11 cellular contexts compared by ENCODE assay signal in genomic region chr7:80721880-80722595, GRCh38.
DNase-seq lines count a peak whose midpoint lies in the region; FAIRE-seq and TF ChIP-seq lines count a peak whose summit lies in the region.
"Had no signal": no experiment of that assay in that cellular context is flagged by ENCODE, and none has a peak within 500 bp of the region (broad histone marks: within the 10 kb centered on the region; RNA-seq: fewer than 3 reads in every experiment).

No MANE protein-coding gene starts in this region.

- CTCF ChIA-PET in mammary epithelial cell (lab: Charles Lee; ENCODE audit: low non-redundant PET), result no interaction called here
- CTCF ChIA-PET in activated CD4-positive, alpha-beta memory T cell treated with anti-CD3 and anti-CD28 coated beads, Interleukin-2, amount 10 ng/mL, durations not matched to agents 7 days and 5 days (lab: Charles Lee), result no interaction called here

- H3K4me3 Mint-ChIP-seq in activated CD4-positive, alpha-beta memory T cell treated with anti-CD3 and anti-CD28 coated beads, Interleukin-2, amount 10 ng/mL, durations not matched to agents 7 days and 5 days, result no peak overlapping the region
- H3K4me3 Mint-ChIP-seq: naive B cell had no signal

- H3K4me1 Mint-ChIP-seq in activated CD4-positive, alpha-beta memory T cell treated with anti-CD3 and anti-CD28 coated beads, Interleukin-2, amount 10 ng/mL, durations not matched to agents 7 days and 5 days, result no peaks in the 10 kb centered on the region
- H3K4me1 Mint-ChIP-seq: naive B cell had no signal

- peak; percentile 81 for FAIRE-seq in urothelium cell line (lab: Jason Lieb, UNC)
- FAIRE-seq: A204.1 had no signal

- in situ Hi-C loops in mammary epithelial cell (cut with MboI; ENCODE audit: low sequenced_read_pairs in 2 of 2), result no loop called here

- H3K27me3 ChIP-seq in mammary epithelial cell (ENCODE audit: insufficient read depth, low read length), result no peaks in the 10 kb centered on the region

- no peaks in the 10 kb centered on the region for H3K36me3 ChIP-seq in mammary epithelial cell (ENCODE audit: insufficient read depth, low read length)

- WGBS in mammary epithelial cell (ENCODE audit: low coverage, missing lambda C conversion rate), result 33% methylated on average over 3 of the region's 3 CpGs

- TF ChIP-seq CTCF in mammary epithelial cell (conservative IDR thresholded peaks at IDR 0.05 in 1 of 2, IDR thresholded peaks at IDR 0.05 in 1 of 2; ENCODE audit: extremely low read depth in 1 of 2, insufficient read depth in 1 of 2, low read depth in 1 of 2, low read length in 2 of 2), result no peak

- peaks cover 2% of the 10 kb centered on the region for H3K9me3 Mint-ChIP-seq in activated CD4-positive, alpha-beta memory T cell treated with anti-CD3 and anti-CD28 coated beads, Interleukin-2, amount 10 ng/mL, durations not matched to agents 7 days and 5 days

- no peak overlapping the region for H3K4me3 ChIP-seq in mammary epithelial cell (replicated peaks in 1 of 3; ENCODE audit: insufficient read depth in 1 of 3, low read depth in 2 of 3, low read length in 3 of 3)

- no peak overlapping the region for H3K9ac ChIP-seq in mammary epithelial cell (ENCODE audit: insufficient read depth, low read length)

- no peaks in the 10 kb centered on the region for H3K36me3 Mint-ChIP-seq in activated CD4-positive, alpha-beta memory T cell treated with anti-CD3 and anti-CD28 coated beads, Interleukin-2, amount 10 ng/mL, durations not matched to agents 7 days and 5 days (ENCODE audit: low read depth)
- H3K36me3 Mint-ChIP-seq: naive B cell had no signal

- peaks cover 29% of the 10 kb centered on the region for H3K4me1 ChIP-seq in mammary epithelial cell (ENCODE audit: insufficient read depth, low read length)

- no TSS peak for BruUV-seq in mammary epithelial cell (replicated peaks; lab: Mats Ljungman, UMichigan)

- H3K27me3 Mint-ChIP-seq in activated CD4-positive, alpha-beta memory T cell treated with anti-CD3 and anti-CD28 coated beads, Interleukin-2, amount 10 ng/mL, durations not matched to agents 7 days and 5 days, result no peaks in the 10 kb centered on the region
- H3K27me3 Mint-ChIP-seq: naive B cell had no signal

- intact Hi-C loops in mammary epithelial cell (cut with micrococcal nuclease), result loop anchor here (5.0 kb wide), 2 partner anchors 195 to 225 kb away; partner anchors contain the start of gene SEMA3C

- H3K79me2 ChIP-seq in mammary epithelial cell (ENCODE audit: insufficient read depth, low read length), result no peaks in the 10 kb centered on the region

- H4K20me1 ChIP-seq in mammary epithelial cell (ENCODE audit: insufficient read depth, low read length), result no peaks in the 10 kb centered on the region

- no peaks in the 10 kb centered on the region for H3K9me3 ChIP-seq in mammary epithelial cell (replicated peaks; ENCODE audit: insufficient read depth, low read length)

- DNase-seq in NCI-H2227 treated with DMSO at 0.1 percent for 48 hours (lab: John Stamatoyannopoulos, UW) (peak; percentile 24), NCI-H2227 (lab: John Stamatoyannopoulos, UW; ENCODE audit: unreplicated experiment) (no peak), mammary epithelial cell (peak; percentile 76), kidney tubule cell (ENCODE audit: low spot score) (peak; percentile 82), urothelium cell line (ENCODE audit: low spot score) (peak; percentile 77), NCI-H345 (lab: John Stamatoyannopoulos, UW) (no peak), NK-92 (lab: John Stamatoyannopoulos, UW; ENCODE audit: unreplicated experiment) (no peak)
- no peak for DNase-seq in activated CD4-positive, alpha-beta memory T cell treated with anti-CD3 and anti-CD28 coated beads, Interleukin-2, amount 10 ng/mL, durations not matched to agents 7 days and 5 days
- DNase-seq: activated CD4-positive, alpha-beta T cell treated with anti-CD3 and anti-CD28 coated beads, Interleukin-2, amount 50 U/mL, for 1 hour; naive B cell had no signal

- no peak overlapping the region for H3K27ac Mint-ChIP-seq in activated CD4-positive, alpha-beta memory T cell treated with anti-CD3 and anti-CD28 coated beads, Interleukin-2, amount 10 ng/mL, durations not matched to agents 7 days and 5 days
- H3K27ac Mint-ChIP-seq: naive B cell had no signal

- peak overlapping the region; percentile 61 for H3K4me2 ChIP-seq in mammary epithelial cell (ENCODE audit: insufficient read depth, low read depth, low read length)

- dilution Hi-C loops in mammary epithelial cell (cut with HindIII; ENCODE audit: low sequenced_read_pairs), result no loop called here

- H3K27ac ChIP-seq in mammary epithelial cell (ENCODE audit: insufficient read depth, low read depth, low read length), result peak overlapping the region; percentile 72

- POLR2A ChIA-PET in activated CD4-positive, alpha-beta memory T cell treated with anti-CD3 and anti-CD28 coated beads, Interleukin-2, amount 10 ng/mL, durations not matched to agents 7 days and 5 days (lab: Charles Lee), result no interaction called here

- H2AFZ ChIP-seq in mammary epithelial cell (ENCODE audit: low read depth, low read length), result no peak overlapping the region

Comparison
In these comparisons a context has a peak if more than half of its experiments do, and no peak if none do; other contexts are left out.
1. DNase-seq: peak in NCI-H2227 treated with DMSO at 0.1 percent for 48 hours (single experiment), mammary epithelial cell (single experiment), kidney tubule cell (single experiment) and urothelium cell line (single experiment); none in NCI-H2227 (single experiment), activated CD4-positive, alpha-beta memory T cell treated with anti-CD3 and anti-CD28 coated beads, Interleukin-2, amount 10 ng/mL, durations not matched to agents 7 days and 5 days (single experiment), NCI-H345 (single experiment) and NK-92 (single experiment).